ENCODE assay signal across 18 cellular contexts in genomic region chr22:25661067-25661466, GRCh38.
A peak's percentile ranks its signal among the peaks of the same experiment; 100 is the strongest.
DNase-seq lines count a peak whose midpoint lies in the region; ATAC-seq, FAIRE-seq and TF ChIP-seq lines count a peak whose summit lies in the region.
"Had no signal": no experiment of that assay in that cellular context is flagged by ENCODE, and none has a peak within 500 bp of the region (broad histone marks: within the 10 kb centered on the region; RNA-seq: fewer than 3 reads in every experiment).

No MANE protein-coding gene starts in this region.

- TF ChIP-seq POLR2A in GM12891 (IDR thresholded peaks at IDR 0.05; ENCODE audit: low read depth, low read length), result no peak

- CTCF ChIA-PET in HEK293T (lab: Yijun Ruan, JAX), result interaction anchor here (0.6 kb wide), 1 partner anchor 11 kb away, joined by 3 read pairs; no protein-coding TSS in a partner anchor

- no peaks in the 10 kb centered on the region for H3K36me3 Mint-ChIP-seq in immature natural killer cell

- no peaks in the 10 kb centered on the region for H3K4me1 Mint-ChIP-seq in immature natural killer cell

- no peak for FAIRE-seq in GM12891 (lab: Jason Lieb, UNC)
- FAIRE-seq: TTC549 had no signal

- DNase-seq in NCI-H2196 (lab: John Stamatoyannopoulos, UW; ENCODE audit: unreplicated experiment), result peak; percentile 6
- no peak for DNase-seq in NCI-H2196 treated with DMSO at 0.1 percent for 48 hours (lab: John Stamatoyannopoulos, UW; ENCODE audit: unreplicated experiment)
- DNase-seq in fibroblast of gingiva (ENCODE audit: low read depth), result peak; percentile 72
- DNase-seq in left kidney (ENCODE audit: low read depth, low spot score), result peak; percentile 21
- no peak for DNase-seq in immature natural killer cell
- DNase-seq in HEK293T (ENCODE audit: extremely low spot score), result no peak
- DNase-seq in GM12891 (ENCODE audit: insufficient read length, low spot score), result no peak
- DNase-seq: activated CD4-positive, alpha-beta T cell treated with anti-CD3 and anti-CD28 coated beads, Interleukin-2, amount 10 ng/mL, durations not matched to agents 7 days and 5 days; activated CD8-positive, alpha-beta memory T cell treated with anti-CD3 and anti-CD28 coated beads, Interleukin-2, amount 50 U/mL, for 48 hours; activated gamma-delta T cell; amniotic stem cell; effector CD8-positive, alpha-beta T cell; foreskin fibroblast; NCI-H1048; ovary had no signal

- POLR2A ChIA-PET in HEK293T (lab: Yijun Ruan, JAX), result no interaction called here

- peaks cover 2% of the 10 kb centered on the region in 3 donors for H3K27me3 Mint-ChIP-seq in immature natural killer cell (ENCODE audit: low read depth in 3 of 3)
- H3K27me3 Mint-ChIP-seq: activated CD4-positive, alpha-beta T cell treated with anti-CD3 and anti-CD28 coated beads, Interleukin-2, amount 10 ng/mL, durations not matched to agents 7 days and 5 days had no signal

- no peak overlapping the region for H3K27ac Mint-ChIP-seq in immature natural killer cell
- H3K27ac Mint-ChIP-seq: activated CD4-positive, alpha-beta T cell treated with anti-CD3 and anti-CD28 coated beads, Interleukin-2, amount 10 ng/mL, durations not matched to agents 7 days and 5 days had no signal

- H3K9me3 Mint-ChIP-seq in immature natural killer cell, result no peaks in the 10 kb centered on the region

- no peak overlapping the region for H3K4me3 Mint-ChIP-seq in immature natural killer cell
- H3K4me3 Mint-ChIP-seq: activated CD4-positive, alpha-beta T cell treated with anti-CD3 and anti-CD28 coated beads, Interleukin-2, amount 10 ng/mL, durations not matched to agents 7 days and 5 days had no signal

- no peak for ATAC-seq in HG02870 (IDR thresholded peaks at IDR 0.05; ENCODE audit: unreplicated experiment)
- ATAC-seq: HCT116 had no signal

TF ChIP-seq in HEK293T, 16 proteins besides CTCF, POLR2A, EP300 and RAD21:
- TF ChIP-seq ARNT (IDR thresholded peaks at IDR 0.05) (no peak), HDGF (IDR thresholded peaks at IDR 0.05; ENCODE audit: borderline replicate concordance) (no peak), FOXM1 (IDR thresholded peaks at IDR 0.05; ENCODE audit: borderline replicate concordance) (no peak), NFRKB (IDR thresholded peaks at IDR 0.05) (no peak), ELF4 (IDR thresholded peaks at IDR 0.05) (no peak), BHLHE40 (IDR thresholded peaks at IDR 0.05; ENCODE audit: borderline replicate concordance) (no peak), ZNF384 (IDR thresholded peaks at IDR 0.05) (no peak), FOXK2 (IDR thresholded peaks at IDR 0.05) (no peak), LEF1 (IDR thresholded peaks at IDR 0.05; ENCODE audit: borderline replicate concordance) (no peak), TARDBP (IDR thresholded peaks at IDR 0.05) (no peak), CTBP1 (IDR thresholded peaks at IDR 0.05; ENCODE audit: borderline replicate concordance) (no peak), PKNOX1 (IDR thresholded peaks at IDR 0.05) (no peak)

TF ChIP-seq in GM12891, 5 proteins besides CTCF, POLR2A, EP300 and RAD21:
- no peak for TF ChIP-seq TAF1 (IDR thresholded peaks at IDR 0.05; ENCODE audit: low read depth, low read length)

Comparison
In these comparisons a context has a peak if more than half of its experiments do, and no peak if none do; other contexts are left out.
1. DNase-seq: peak in NCI-H2196 (single experiment), fibroblast of gingiva (single experiment) and left kidney (single experiment); none in NCI-H2196 treated with DMSO at 0.1 percent for 48 hours (single experiment), immature natural killer cell (0 of 3), HEK293T (single experiment) and GM12891 (single experiment).